1 cellular context compared by ENCODE assay signal in genomic region chr14:28308727-28309126, GRCh38.
TF ChIP-seq lines count a peak whose summit lies in the region.

No MANE protein-coding gene starts in this region.

TF ChIP-seq in SK-N-SH, 30 proteins besides CTCF, POLR2A, EP300 and RAD21 (continued from another document):
- TF ChIP-seq USF1 (IDR thresholded peaks at IDR 0.05; ENCODE audit: borderline replicate concordance, low read depth) (no peak), TEAD4 (IDR thresholded peaks at IDR 0.05; ENCODE audit: borderline replicate concordance, insufficient read depth) (no peak), NRF1 (IDR thresholded peaks at IDR 0.05; ENCODE audit: low read depth, low read length) (no peak)
TF ChIP-seq in SK-N-SH: peak in this region for 0.
